Comparison of ENCODE assay signal across 12 cellular contexts in the genomic region with DNA sequence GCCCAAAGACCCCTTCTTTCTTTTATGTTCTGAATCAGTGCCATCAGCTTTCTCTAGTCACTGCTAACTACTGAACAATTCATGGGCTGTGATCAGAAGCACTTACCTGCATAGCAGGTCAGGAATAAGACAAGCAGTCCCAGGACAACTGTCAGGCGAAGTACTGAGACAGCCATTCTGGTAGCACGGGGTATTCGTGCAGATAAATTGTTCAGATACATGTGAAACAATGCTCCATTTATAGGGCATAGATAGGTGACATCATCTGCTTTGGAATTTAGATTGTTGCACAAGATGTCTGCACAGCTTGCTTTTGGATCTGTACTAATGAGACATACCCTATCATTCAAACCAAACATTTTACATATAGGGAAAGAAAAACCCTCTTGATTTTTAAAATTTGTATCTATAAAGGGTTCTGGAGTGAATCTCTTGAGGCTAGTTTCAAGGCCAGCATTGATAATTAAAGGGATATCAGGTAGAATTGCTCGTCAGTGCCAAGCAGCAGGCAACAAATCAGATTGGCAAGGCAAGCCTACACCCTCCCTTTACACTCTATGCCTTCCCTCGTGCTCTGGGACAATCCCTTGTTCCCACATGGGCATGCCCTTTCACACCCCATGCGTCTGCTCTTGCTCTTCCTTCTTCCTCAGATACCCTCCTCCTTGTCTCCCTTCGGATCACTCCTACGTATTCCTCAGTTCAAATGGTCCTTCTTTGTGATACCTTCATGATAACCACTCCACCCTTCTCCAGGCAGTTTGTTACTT. TPM values are rescaled to one million over a fixed set of nuclear protein-coding genes. Genes with fewer than 3 reads are reported as not detected.
DNase-seq lines count a peak whose midpoint lies in the region; ATAC-seq and TF ChIP-seq lines count a peak whose summit lies in the region.
"Had no signal": no experiment of that assay in that cellular context is flagged by ENCODE, and none has a peak within 500 bp of the region (broad histone marks: within the 10 kb centered on the region; RNA-seq: fewer than 3 reads in every experiment).

A gene (minus strand): TSS at position 213 of the 770 bp plus-strand sequence. CDS start 37 bp downstream, at position 176.

- no peak within 1 kb of the TSS for H3K27ac Mint-ChIP-seq in activated T-cell treated with anti-CD3 and anti-CD28 coated beads, Interleukin-2, amount 50 U/mL, for 72 hours

- BruUV-seq in A673 (replicated peaks; lab: Mats Ljungman, UMichigan): no TSS peak

- H3K27me3 ChIP-seq in A673 (replicated peaks; ENCODE audit: insufficient read depth, low read depth, low read length, poor library complexity) (no peaks in the 10 kb centered on the region), kidney epithelial cell (ENCODE audit: control insufficient read depth, insufficient read depth, low read length) (no peaks in the 10 kb centered on the region)

- intact Hi-C loops in A673 (cut with micrococcal nuclease; ENCODE audit: unreplicated experiment): no loop called here

- H3K36me3 ChIP-seq in A673 (ENCODE audit: insufficient read depth, low read length, poor library complexity, severe bottlenecking): no peaks in the 10 kb centered on the region
- H3K36me3 ChIP-seq in kidney epithelial cell (ENCODE audit: control insufficient read depth, insufficient read depth, low read length): no peaks in the 10 kb centered on the region

- H3K27me3 Mint-ChIP-seq in activated T-cell treated with anti-CD3 and anti-CD28 coated beads, Interleukin-2, amount 50 U/mL, for 72 hours (ENCODE audit: low read depth): no peaks in the 10 kb centered on the region

- no peak for ATAC-seq in activated T-cell treated with anti-CD3 and anti-CD28 coated beads, Interleukin-2, amount 50 U/mL, for 72 hours (replicated peaks in 1 of 2)
- ATAC-seq: activated T-cell treated with anti-CD3 and anti-CD28 coated beads, Interleukin-2, amount 50 U/mL, for 4 hours had no signal

- POLR2A ChIA-PET in A673 (lab: Charles Lee; ENCODE audit: low non-redundant PET): no interaction called here

- no peaks in the 10 kb centered on the region for H3K4me1 Mint-ChIP-seq in activated T-cell treated with anti-CD3 and anti-CD28 coated beads, Interleukin-2, amount 50 U/mL, for 72 hours (ENCODE audit: low read depth)

- no peak within 1 kb of the TSS for H3K4me3 Mint-ChIP-seq in activated T-cell treated with anti-CD3 and anti-CD28 coated beads, Interleukin-2, amount 50 U/mL, for 72 hours
- H3K4me3 Mint-ChIP-seq: activated T-cell treated with anti-CD3 and anti-CD28 coated beads, Interleukin-2, amount 50 U/mL, for 4 hours had no signal

- peak; percentile 26 for DNase-seq in A673 (ENCODE audit: low spot score)
- DNase-seq in LoVo (ENCODE audit: low spot score): peak; percentile 26
- DNase-seq in cerebellum (ENCODE audit: low spot score): peak; percentile 25
- peak; percentile 23 for DNase-seq in kidney epithelial cell (ENCODE audit: low read depth)
- DNase-seq in KBM-7: no peak
- no peak for DNase-seq in NCI-H2171 treated with DMSO at 0.1 percent for 48 hours (lab: John Stamatoyannopoulos, UW)
- DNase-seq in SHP77 treated with DMSO at 0.1 percent for 48 hours (lab: John Stamatoyannopoulos, UW): no peak
- no peak for DNase-seq in activated T-cell treated with anti-CD3 and anti-CD28 coated beads, Interleukin-2, amount 50 U/mL, for 72 hours
- DNase-seq: activated T-cell treated with anti-CD3 and anti-CD28 coated beads, Interleukin-2, amount 50 U/mL, for 4 hours; H7; NCI-H1105 treated with DMSO at 0.1 percent for 48 hours had no signal

- in situ Hi-C loops in KBM-7 (cut with MboI; ENCODE audit: low pct_unique_long_range_greater_than_20kb, low sequenced_read_pairs): no loop called here

- H3K36me3 Mint-ChIP-seq in activated T-cell treated with anti-CD3 and anti-CD28 coated beads, Interleukin-2, amount 50 U/mL, for 72 hours (ENCODE audit: insufficient read depth in 2 of 2): no peaks in the 10 kb centered on the region

- H3K9me3 ChIP-seq in A673 (ENCODE audit: low read depth, low read length, poor library complexity, severe bottlenecking): no peaks in the 10 kb centered on the region

- no peaks in the 10 kb centered on the region for H3K9me3 Mint-ChIP-seq in activated T-cell treated with anti-CD3 and anti-CD28 coated beads, Interleukin-2, amount 50 U/mL, for 72 hours
- H3K9me3 Mint-ChIP-seq: activated T-cell treated with anti-CD3 and anti-CD28 coated beads, Interleukin-2, amount 50 U/mL, for 4 hours had no signal

- TF ChIP-seq CTCF in A673 (conservative IDR thresholded peaks at IDR 0.05; ENCODE audit: low read depth, low read length) (no peak), kidney epithelial cell (IDR thresholded peaks at IDR 0.05; ENCODE audit: insufficient read depth, low read length, poor library complexity, severe bottlenecking) (no peak)

- H3K4me1 ChIP-seq in A673 (ENCODE audit: insufficient read depth, low read length, poor library complexity, severe bottlenecking): no peaks in the 10 kb centered on the region

- H3K27ac ChIP-seq in A673 (ENCODE audit: low read depth, low read length, poor library complexity, severe bottlenecking): no peak within 1 kb of the TSS

- H3K4me3 ChIP-seq in A673 (ENCODE audit: low read depth, low read length, poor library complexity, severe bottlenecking) (no peak within 1 kb of the TSS), kidney epithelial cell (ENCODE audit: low read depth, low read length) (no peak within 1 kb of the TSS)

- CTCF ChIA-PET in A673 (lab: Charles Lee): no interaction called here

RNA-seq across cellular contexts. Expression of the gene that starts here (rescaled TPM):
- total RNA-seq in A673 (2021): not detected in 2 replicates
- not detected for total RNA-seq in cerebellum
- total RNA-seq in kidney epithelial cell: 1.4 and 2.1 TPM in 2 replicates
- total RNA-seq in activated T-cell treated with anti-CD3 and anti-CD28 coated beads, Interleukin-2, amount 50 U/mL, for 72 hours: not detected
- total RNA-seq: activated T-cell treated with anti-CD3 and anti-CD28 coated beads, Interleukin-2, amount 50 U/mL, for 4 hours; dermis microvascular lymphatic vessel endothelial cell; H7 had no signal

Comparison
In these comparisons a context has a peak if more than half of its experiments do, and no peak if none do; other contexts are left out.
1. Peak in DNase-seq in A673; RNA of the gene not detected or under 1 TPM.
2. Peak in DNase-seq in cerebellum; RNA of the gene not detected or under 1 TPM.
3. DNase-seq: peak in LoVo (single experiment) and kidney epithelial cell (single experiment); none in KBM-7 (single experiment), NCI-H2171 treated with DMSO at 0.1 percent for 48 hours (single experiment), SHP77 treated with DMSO at 0.1 percent for 48 hours (single experiment) and activated T-cell treated with anti-CD3 and anti-CD28 coated beads, Interleukin-2, amount 50 U/mL, for 72 hours (0 of 2).